In genomic region chrX:13899607-13900006, GRCh38 we compare ENCODE assay signal across 11 cellular contexts.
DNase-seq lines count a peak whose midpoint lies in the region; ATAC-seq and TF ChIP-seq lines count a peak whose summit lies in the region.
"Had no signal": no experiment of that assay in that cellular context is flagged by ENCODE, and none has a peak within 500 bp of the region (broad histone marks: within the 10 kb centered on the region; RNA-seq: fewer than 3 reads in every experiment).

No MANE protein-coding gene starts in this region.

- no peaks in the 10 kb centered on the region for H3K36me3 ChIP-seq in ACC112 (ENCODE audit: insufficient read depth, low read length)
- H3K36me3 ChIP-seq in HEK293 (ENCODE audit: control insufficient read depth in 2 of 2, insufficient read depth in 1 of 2, low read length in 2 of 2): no peaks in the 10 kb centered on the region
- H3K36me3 ChIP-seq in hepatocyte (replicated peaks; ENCODE audit: insufficient read depth, low read depth): no peaks in the 10 kb centered on the region
- H3K36me3 ChIP-seq in CD8-positive, alpha-beta memory T cell (ENCODE audit: insufficient read depth, low read length): no peaks in the 10 kb centered on the region
- H3K36me3 ChIP-seq: heart left ventricle had no signal

- no peak overlapping the region for H3K4me3 Mint-ChIP-seq in natural killer cell treated with Interleukin-12 subunit alpha and Interleukin-12 subunit beta and Interleukin-15 and Interleukin-18, amount 100 ng/mL, for 72 hours
- no peak overlapping the region for H3K4me3 Mint-ChIP-seq in CD8-positive, alpha-beta memory T cell
- H3K4me3 Mint-ChIP-seq: activated naive CD4-positive, alpha-beta T cell treated with anti-CD3 and anti-CD28 coated beads, Interleukin-2, amount 50 U/mL, for 24 hours had no signal

- H3K27me3 ChIP-seq in ACC112 (ENCODE audit: insufficient read depth, low read length) (no peaks in the 10 kb centered on the region), hepatocyte (no peaks in the 10 kb centered on the region)
- no peaks in the 10 kb centered on the region for H3K27me3 ChIP-seq in CD8-positive, alpha-beta memory T cell (ENCODE audit: insufficient read depth, low read length, poor library complexity, severe bottlenecking)

- POLR2A ChIA-PET in HEK293 (lab: Yijun Ruan, JAX): no interaction called here
- POLR2A ChIA-PET in CD8-positive, alpha-beta memory T cell (lab: Charles Lee): no interaction called here

- WGBS in hepatocyte (ENCODE audit: low lambda C conversion rate, missing lambda C conversion rate): 75% methylated on average over 6 of the region's 6 CpGs

- H3K27me3 Mint-ChIP-seq in natural killer cell treated with Interleukin-12 subunit alpha and Interleukin-12 subunit beta and Interleukin-15 and Interleukin-18, amount 100 ng/mL, for 72 hours: peaks cover 6 to 12% of the 10 kb centered on the region in 2 donors
- peaks cover 4 to 27% of the 10 kb centered on the region in 2 donors for H3K27me3 Mint-ChIP-seq in CD8-positive, alpha-beta memory T cell
- H3K27me3 Mint-ChIP-seq: activated naive CD4-positive, alpha-beta T cell treated with anti-CD3 and anti-CD28 coated beads, Interleukin-2, amount 50 U/mL, for 24 hours had no signal

- no peak for ATAC-seq in natural killer cell treated with Interleukin-12 subunit alpha and Interleukin-12 subunit beta and Interleukin-15 and Interleukin-18, amount 100 ng/mL, for 72 hours

- no peaks in the 10 kb centered on the region for H4K20me1 ChIP-seq in hepatocyte (ENCODE audit: insufficient read depth, poor library complexity, severe bottlenecking)

- in situ Hi-C loops in ACHN (cut with HindIII; ENCODE audit: low pct_ligation_motif_present, low pct_unique_long_range_greater_than_20kb, low sequenced_read_pairs): no loop called here

- H3K4me1 Mint-ChIP-seq in natural killer cell treated with Interleukin-12 subunit alpha and Interleukin-12 subunit beta and Interleukin-15 and Interleukin-18, amount 100 ng/mL, for 72 hours (ENCODE audit: low read depth in 2 of 2): no peaks in the 10 kb centered on the region
- no peaks in the 10 kb centered on the region for H3K4me1 Mint-ChIP-seq in CD8-positive, alpha-beta memory T cell

- TF ChIP-seq CTCF in HEK293 (tag by site-specific recombination; IDR thresholded peaks at IDR 0.05) (no peak), hepatocyte (IDR thresholded peaks at IDR 0.05; ENCODE audit: poor library complexity) (no peak)

- H3K79me2 ChIP-seq in ACC112 (ENCODE audit: control insufficient read depth, insufficient read depth, low read length, unreplicated experiment) (no peaks in the 10 kb centered on the region), hepatocyte (no peaks in the 10 kb centered on the region)

- H3K4me1 ChIP-seq in ACC112 (ENCODE audit: control insufficient read depth, insufficient read depth, low read length, unreplicated experiment): peaks cover 29% of the 10 kb centered on the region
- no peaks in the 10 kb centered on the region for H3K4me1 ChIP-seq in HEK293 (ENCODE audit: control insufficient read depth, insufficient read depth, low read length)
- H3K4me1 ChIP-seq in hepatocyte (ENCODE audit: insufficient read depth): no peaks in the 10 kb centered on the region
- no peaks in the 10 kb centered on the region for H3K4me1 ChIP-seq in CD8-positive, alpha-beta memory T cell (ENCODE audit: insufficient read depth, low read length)
- H3K4me1 ChIP-seq: heart left ventricle had no signal

- no peaks in the 10 kb centered on the region for H3K9me3 ChIP-seq in HEK293 (ENCODE audit: control insufficient read depth, insufficient read depth, low read depth, low read length)
- no peaks in the 10 kb centered on the region for H3K9me3 ChIP-seq in hepatocyte (ENCODE audit: low read depth)
- no peaks in the 10 kb centered on the region for H3K9me3 ChIP-seq in CD8-positive, alpha-beta memory T cell (ENCODE audit: low read length)
- H3K9me3 ChIP-seq: heart left ventricle had no signal

- H3K4me2 ChIP-seq in hepatocyte: no peak overlapping the region

- DNase-seq in hepatocyte (ENCODE audit: low spot score): peak; percentile 39
- no peak for DNase-seq in SHP77 (lab: John Stamatoyannopoulos, UW)
- no peak for DNase-seq in natural killer cell treated with Interleukin-12 subunit alpha and Interleukin-12 subunit beta and Interleukin-15 and Interleukin-18, amount 100 ng/mL, for 72 hours (ENCODE audit: low spot score)
- DNase-seq in ACHN: no peak
- no peak for DNase-seq in CD8-positive, alpha-beta memory T cell
- DNase-seq: NCI-H510A had no signal

- no peak overlapping the region for H3K27ac Mint-ChIP-seq in natural killer cell treated with Interleukin-12 subunit alpha and Interleukin-12 subunit beta and Interleukin-15 and Interleukin-18, amount 100 ng/mL, for 72 hours
- no peak overlapping the region for H3K27ac Mint-ChIP-seq in CD8-positive, alpha-beta memory T cell
- H3K27ac Mint-ChIP-seq: activated naive CD4-positive, alpha-beta T cell treated with anti-CD3 and anti-CD28 coated beads, Interleukin-2, amount 50 U/mL, for 24 hours had no signal

- H2AFZ ChIP-seq in ACC112 (ENCODE audit: low read length, unreplicated experiment) (no peak overlapping the region), hepatocyte (no peak overlapping the region)

- H3K9me2 ChIP-seq in hepatocyte (replicated peaks; ENCODE audit: insufficient read depth): no peaks in the 10 kb centered on the region

- H3K9me3 Mint-ChIP-seq in natural killer cell treated with Interleukin-12 subunit alpha and Interleukin-12 subunit beta and Interleukin-15 and Interleukin-18, amount 100 ng/mL, for 72 hours: no peaks in the 10 kb centered on the region
- H3K9me3 Mint-ChIP-seq in CD8-positive, alpha-beta memory T cell: no peaks in the 10 kb centered on the region
- H3K9me3 Mint-ChIP-seq: activated naive CD4-positive, alpha-beta T cell treated with anti-CD3 and anti-CD28 coated beads, Interleukin-2, amount 50 U/mL, for 24 hours had no signal

- CTCF ChIA-PET in HEK293 (lab: Yijun Ruan, JAX): interaction anchor here (0.6 to 1.0 kb wide), 6 partner anchors 21 to 459 kb away, joined by 3 to 4 read pairs (median 3); no protein-coding TSS in a partner anchor
- CTCF ChIA-PET in CD8-positive, alpha-beta memory T cell (lab: Charles Lee): no interaction called here

- no peak overlapping the region; the same call in 1 of the 2 replicates for H3K4me3 ChIP-seq in ACC112 (ENCODE audit: low read depth, low read length)
- no peak overlapping the region for H3K4me3 ChIP-seq in HEK293 (ENCODE audit: low read depth, low read length)
- H3K4me3 ChIP-seq in hepatocyte: no peak overlapping the region
- H3K4me3 ChIP-seq in CD8-positive, alpha-beta memory T cell (ENCODE audit: low read length): no peak overlapping the region
- H3K4me3 ChIP-seq: heart left ventricle had no signal

- H3K36me3 Mint-ChIP-seq in natural killer cell treated with Interleukin-12 subunit alpha and Interleukin-12 subunit beta and Interleukin-15 and Interleukin-18, amount 100 ng/mL, for 72 hours: no peaks in the 10 kb centered on the region
- H3K36me3 Mint-ChIP-seq in CD8-positive, alpha-beta memory T cell: no peaks in the 10 kb centered on the region
- H3K36me3 Mint-ChIP-seq: activated naive CD4-positive, alpha-beta T cell treated with anti-CD3 and anti-CD28 coated beads, Interleukin-2, amount 50 U/mL, for 24 hours had no signal

- H3K27ac ChIP-seq in ACC112 (ENCODE audit: low read depth, low read length): peak overlapping the region; percentile 54
- H3K27ac ChIP-seq in HEK293 (ENCODE audit: extremely low read depth, low read depth, low read length): no peak overlapping the region
- peak overlapping the region; percentile 93 for H3K27ac ChIP-seq in angular gyrus (ENCODE audit: low read depth, low read length)
- H3K27ac ChIP-seq in hepatocyte: no peak overlapping the region
- no peak overlapping the region for H3K27ac ChIP-seq in CD8-positive, alpha-beta memory T cell (ENCODE audit: low read depth, low read length)
- H3K27ac ChIP-seq: heart left ventricle had no signal

TF ChIP-seq in HEK293, 187 proteins besides CTCF, POLR2A, EP300 and RAD21 (continues in another document):
- TF ChIP-seq ZFP3 (tag by site-specific recombination; IDR thresholded peaks at IDR 0.05; ENCODE audit: low read depth) (no peak), ZNF530 (tag by site-specific recombination; IDR thresholded peaks at IDR 0.05; ENCODE audit: low read depth) (peak; percentile 35; the same call in 1 of the 2 replicates), MZF1 (tag by site-specific recombination; IDR thresholded peaks at IDR 0.05; ENCODE audit: borderline replicate concordance) (0 out of 2 replicates have a peak, but pooled peaks have one; percentile 19), GLIS1 (tag by site-specific recombination; IDR thresholded peaks at IDR 0.05) (peak; percentile 19; the same call in 1 of the 2 replicates), ZBTB6 (tag by site-specific recombination; IDR thresholded peaks at IDR 0.05) (no peak), ZFP37 (tag by site-specific recombination; IDR thresholded peaks at IDR 0.05) (0 out of 2 replicates have a peak, but pooled peaks have one; percentile 24), ATF2 (tag by site-specific recombination; IDR thresholded peaks at IDR 0.05; ENCODE audit: low read depth) (peak; percentile 28; the same call in 1 of the 2 replicates), ZNF571 (tag by site-specific recombination; IDR thresholded peaks at IDR 0.05) (no peak)

Comparison
In these comparisons a context has a peak if more than half of its experiments do, and no peak if none do; other contexts are left out.
1. H3K27ac ChIP-seq: peak in ACC112 (single experiment) and angular gyrus (single experiment); none in HEK293 (single experiment), hepatocyte (single experiment) and CD8-positive, alpha-beta memory T cell (single experiment).